21 cellular contexts compared by ENCODE assay signal in the genomic region with DNA sequence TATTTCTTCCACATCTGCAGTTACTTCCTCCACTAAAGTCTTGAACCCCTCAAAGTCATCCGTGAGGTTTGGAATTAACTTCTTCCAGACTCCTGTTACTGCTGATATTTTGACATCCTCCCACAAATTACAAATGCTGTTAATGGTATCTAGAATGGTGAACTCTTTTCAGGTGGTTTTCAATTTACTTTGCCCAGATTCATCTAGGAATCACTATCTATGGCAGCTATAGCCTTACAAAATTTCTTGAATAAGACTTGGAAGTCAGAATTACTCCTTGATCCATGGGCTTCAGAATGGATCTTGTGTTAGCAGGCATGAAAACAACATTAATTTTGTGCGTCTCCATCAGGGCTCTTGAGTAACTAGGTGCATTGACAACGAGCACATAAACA. TPM values are rescaled to one million over a fixed set of nuclear protein-coding genes. Genes with fewer than 3 reads are reported as not detected.
DNase-seq lines count a peak whose midpoint lies in the region; ATAC-seq, FAIRE-seq and TF ChIP-seq lines count a peak whose summit lies in the region.
"Had no signal": no experiment of that assay in that cellular context is flagged by ENCODE, and none has a peak within 500 bp of the region (broad histone marks: within the 10 kb centered on the region; RNA-seq: fewer than 3 reads in every experiment).

No MANE protein-coding gene starts in this region.

- DNase-seq in A549 (ENCODE audit: low read depth in 1 of 2, low spot score in 1 of 2) = no peak
- DNase-seq in esophagus squamous epithelium (lab: John Stamatoyannopoulos, UW) = no peak
- DNase-seq in smooth muscle cell (lab: John Stamatoyannopoulos, UW; ENCODE audit: unreplicated experiment) = no peak
- DNase-seq in kidney tubule cell (ENCODE audit: low spot score) = no peak
- no peak for DNase-seq in HK-2 (ENCODE audit: unreplicated experiment)
- no peak for DNase-seq in SKM-1 treated with dmso at 0.1 percent for 144 hours (lab: John Stamatoyannopoulos, UW; ENCODE audit: unreplicated experiment)
- DNase-seq in Kasumi-1 (lab: John Stamatoyannopoulos, UW) = no peak
- DNase-seq: activated B cell treated with CpG ODN at 0.5 μM for 24 hours; activated CD4-positive, alpha-beta memory T cell treated with anti-CD3 and anti-CD28 coated beads, Interleukin-2, amount 10 ng/mL, durations not matched to agents 7 days and 5 days; activated naive CD4-positive, alpha-beta T cell; CD4-positive, alpha-beta T cell; DMS153; kidney glomerular epithelial cell; NCI-H1694; NCI-H82; nephron progenitor cell; posterior cingulate gyrus; SJCRH30 had no signal

- H3K36me3 ChIP-seq in KOPT-K1 (ENCODE audit: insufficient read depth, low read length) (no peaks in the 10 kb centered on the region), esophagus squamous epithelium (no peaks in the 10 kb centered on the region), smooth muscle cell (ENCODE audit: low read depth) (no peaks in the 10 kb centered on the region)
- H3K36me3 ChIP-seq: gastroesophageal sphincter, SJCRH30 had no signal

- H3K79me2 ChIP-seq in smooth muscle cell (ENCODE audit: low read depth) = peaks cover 90% of the 10 kb centered on the region

- intact Hi-C loops in esophagus squamous epithelium (cut with DNase I) = no loop called here

- POLR2A ChIA-PET in A549 (lab: Yijun Ruan, JAX) = no interaction called here

- FAIRE-seq in A549 (lab: Jason Lieb, UNC) = no peak
- FAIRE-seq: G401.6 had no signal

- TF ChIP-seq EP300 in A549 (IDR thresholded peaks at IDR 0.05) = no peak

- peaks cover 70% of the 10 kb centered on the region for H4K20me1 ChIP-seq in smooth muscle cell (ENCODE audit: low read depth)

- TF ChIP-seq POLR2A in A549 (IDR thresholded peaks at IDR 0.05; ENCODE audit: low read length) (no peak), esophagus squamous epithelium (IDR thresholded peaks at IDR 0.05) (no peak)

- H3K4me2 ChIP-seq in A549 (peak overlapping the region; percentile 75), smooth muscle cell (peak overlapping the region; percentile 74)

- TF ChIP-seq CTCF in A549 (IDR thresholded peaks at IDR 0.05) = no peak
- no peak for TF ChIP-seq CTCF in esophagus squamous epithelium (IDR thresholded peaks at IDR 0.05)
- TF ChIP-seq CTCF in smooth muscle cell (IDR thresholded peaks at IDR 0.05; ENCODE audit: borderline replicate concordance, insufficient read depth, poor library complexity, severe bottlenecking) = no peak

- no peak for ATAC-seq in A549
- ATAC-seq: gastroesophageal sphincter had no signal

- H3K4me1 ChIP-seq in A549 (peaks cover 95% of the 10 kb centered on the region), esophagus squamous epithelium (peaks cover 26 to 96% (median 60%) of the 10 kb centered on the region in 3 donors), smooth muscle cell (ENCODE audit: low read depth) (peaks cover 33% of the 10 kb centered on the region)
- H3K4me1 ChIP-seq: SJCRH30 had no signal

- H3K27me3 ChIP-seq in esophagus squamous epithelium = no peaks in the 10 kb centered on the region
- H3K27me3 ChIP-seq in smooth muscle cell (ENCODE audit: low read depth) = no peaks in the 10 kb centered on the region
- H3K27me3 ChIP-seq: gastroesophageal sphincter, SJCRH30 had no signal

- no peaks in the 10 kb centered on the region for H3K9me3 ChIP-seq in A549
- no peaks in the 10 kb centered on the region for H3K9me3 ChIP-seq in KOPT-K1 (ENCODE audit: insufficient read depth, low read length, poor library complexity, severe bottlenecking)
- H3K9me3 ChIP-seq in esophagus squamous epithelium = no peaks in the 10 kb centered on the region
- H3K9me3 ChIP-seq in smooth muscle cell (replicated peaks; ENCODE audit: low read depth) = no peaks in the 10 kb centered on the region
- H3K9me3 ChIP-seq: gastroesophageal sphincter, SJCRH30 had no signal

- peaks cover 36% of the 10 kb centered on the region for H3F3A ChIP-seq in smooth muscle cell (ENCODE audit: low read depth)

- no peak for TF ChIP-seq RAD21 in A549 (conservative IDR thresholded peaks at IDR 0.05 in 1 of 2, IDR thresholded peaks at IDR 0.05 in 1 of 2)

- WGBS in A549 (ENCODE audit: missing lambda C conversion rate) = 94% methylated on average over 3 of the region's 3 CpGs
- WGBS in esophagus squamous epithelium, 2 donors = 77 to 89% methylated on average over 3 of the region's 3 CpGs
- WGBS in smooth muscle cell (ENCODE audit: low lambda C conversion rate) = 79% methylated on average over 3 of the region's 3 CpGs

- H3K4me3 ChIP-seq in A549 = no peak overlapping the region
- no peak overlapping the region for H3K4me3 ChIP-seq in esophagus squamous epithelium
- H3K4me3 ChIP-seq in smooth muscle cell = no peak overlapping the region
- H3K4me3 ChIP-seq: gastroesophageal sphincter, SJCRH30 had no signal

- no peak overlapping the region for H3K9ac ChIP-seq in smooth muscle cell (ENCODE audit: low read depth)

- peak overlapping the region; percentile 85 to 92 for H3K27ac ChIP-seq in A549
- H3K27ac ChIP-seq in KOPT-K1 (ENCODE audit: low read depth, low read length, poor library complexity, severe bottlenecking) = peak overlapping the region; percentile 28
- H3K27ac ChIP-seq in esophagus squamous epithelium = peak overlapping the region in 3 of 4 donors; percentile 83 to 92 (median 88)
- H3K27ac ChIP-seq in smooth muscle cell (ENCODE audit: low read depth) = peak overlapping the region; percentile 92
- H3K27ac ChIP-seq: SJCRH30 had no signal

- H2AFZ ChIP-seq in smooth muscle cell (ENCODE audit: low read depth) = no peak overlapping the region

- CTCF ChIA-PET in A549 (lab: Yijun Ruan, JAX) = interaction anchor here (0.7 to 7.2 kb wide), 5 partner anchors 11 to 68 kb away, joined by 3 to 45 read pairs (median 5); a partner anchor contains a TSS

TF ChIP-seq in A549, 52 proteins besides CTCF, POLR2A, EP300 and RAD21 (continues in another document):
- TF ChIP-seq GATA3 (IDR thresholded peaks at IDR 0.05; ENCODE audit: borderline replicate concordance) = no peak
- TF ChIP-seq RARB (CRISPR knock-in tag; IDR thresholded peaks at IDR 0.05) = no peak
- no peak for TF ChIP-seq HDAC2 (IDR thresholded peaks at IDR 0.05)
- TF ChIP-seq, protein P1, sequence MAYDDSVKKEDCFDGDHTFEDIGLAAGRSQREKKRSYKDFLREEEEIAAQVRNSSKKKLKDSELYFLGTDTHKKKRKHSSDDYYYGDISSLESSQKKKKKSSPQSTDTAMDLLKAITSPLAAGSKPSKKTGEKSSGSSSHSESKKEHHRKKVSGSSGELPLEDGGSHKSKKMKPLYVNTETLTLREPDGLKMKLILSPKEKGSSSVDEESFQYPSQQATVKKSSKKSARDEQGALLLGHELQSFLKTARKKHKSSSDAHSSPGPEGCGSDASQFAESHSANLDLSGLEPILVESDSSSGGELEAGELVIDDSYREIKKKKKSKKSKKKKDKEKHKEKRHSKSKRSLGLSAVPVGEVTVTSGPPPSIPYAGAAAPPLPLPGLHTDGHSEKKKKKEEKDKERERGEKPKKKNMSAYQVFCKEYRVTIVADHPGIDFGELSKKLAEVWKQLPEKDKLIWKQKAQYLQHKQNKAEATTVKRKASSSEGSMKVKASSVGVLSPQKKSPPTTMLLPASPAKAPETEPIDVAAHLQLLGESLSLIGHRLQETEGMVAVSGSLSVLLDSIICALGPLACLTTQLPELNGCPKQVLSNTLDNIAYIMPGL (CRISPR knock-in tag; IDR thresholded peaks at IDR 0.05; ENCODE audit: borderline replicate concordance) = no peak
- TF ChIP-seq, protein P2, sequence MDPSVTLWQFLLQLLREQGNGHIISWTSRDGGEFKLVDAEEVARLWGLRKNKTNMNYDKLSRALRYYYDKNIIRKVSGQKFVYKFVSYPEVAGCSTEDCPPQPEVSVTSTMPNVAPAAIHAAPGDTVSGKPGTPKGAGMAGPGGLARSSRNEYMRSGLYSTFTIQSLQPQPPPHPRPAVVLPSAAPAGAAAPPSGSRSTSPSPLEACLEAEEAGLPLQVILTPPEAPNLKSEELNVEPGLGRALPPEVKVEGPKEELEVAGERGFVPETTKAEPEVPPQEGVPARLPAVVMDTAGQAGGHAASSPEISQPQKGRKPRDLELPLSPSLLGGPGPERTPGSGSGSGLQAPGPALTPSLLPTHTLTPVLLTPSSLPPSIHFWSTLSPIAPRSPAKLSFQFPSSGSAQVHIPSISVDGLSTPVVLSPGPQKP (IDR thresholded peaks at IDR 0.05; ENCODE audit: low read depth, low read length) = no peak
- TF ChIP-seq, protein P3, sequence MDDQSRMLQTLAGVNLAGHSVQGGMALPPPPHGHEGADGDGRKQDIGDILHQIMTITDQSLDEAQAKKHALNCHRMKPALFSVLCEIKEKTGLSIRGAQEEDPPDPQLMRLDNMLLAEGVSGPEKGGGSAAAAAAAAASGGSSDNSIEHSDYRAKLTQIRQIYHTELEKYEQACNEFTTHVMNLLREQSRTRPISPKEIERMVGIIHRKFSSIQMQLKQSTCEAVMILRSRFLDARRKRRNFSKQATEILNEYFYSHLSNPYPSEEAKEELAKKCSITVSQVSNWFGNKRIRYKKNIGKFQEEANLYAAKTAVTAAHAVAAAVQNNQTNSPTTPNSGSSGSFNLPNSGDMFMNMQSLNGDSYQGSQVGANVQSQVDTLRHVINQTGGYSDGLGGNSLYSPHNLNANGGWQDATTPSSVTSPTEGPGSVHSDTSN (IDR thresholded peaks at IDR 0.05) = no peak
- TF ChIP-seq SMC3 (IDR thresholded peaks at IDR 0.05) = no peak
- TF ChIP-seq BHLHE40 (IDR thresholded peaks at IDR 0.05; ENCODE audit: low read depth, low read length) = no peak
- no peak for TF ChIP-seq ZNF302 (CRISPR knock-in tag; IDR thresholded peaks at IDR 0.05)
- TF ChIP-seq, protein P4, sequence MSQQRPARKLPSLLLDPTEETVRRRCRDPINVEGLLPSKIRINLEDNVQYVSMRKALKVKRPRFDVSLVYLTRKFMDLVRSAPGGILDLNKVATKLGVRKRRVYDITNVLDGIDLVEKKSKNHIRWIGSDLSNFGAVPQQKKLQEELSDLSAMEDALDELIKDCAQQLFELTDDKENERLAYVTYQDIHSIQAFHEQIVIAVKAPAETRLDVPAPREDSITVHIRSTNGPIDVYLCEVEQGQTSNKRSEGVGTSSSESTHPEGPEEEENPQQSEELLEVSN (IDR thresholded peaks at IDR 0.05; ENCODE audit: borderline replicate concordance, low read depth) = no peak
- no peak for TF ChIP-seq ZFP36 (IDR thresholded peaks at IDR 0.05; ENCODE audit: borderline replicate concordance, partially characterized antibody)
- TF ChIP-seq TFCP2L1 (CRISPR knock-in tag; IDR thresholded peaks at IDR 0.05) = no peak

RNA-seq across cellular contexts. Expression of a gene that starts 19.9 kb away (rescaled TPM):
- 143 and 150 TPM in 2 replicates for polyA plus RNA-seq in A549 (2011; rRNA removed)
- 60.3 and 78.5 TPM in 2 replicates for polyA plus RNA-seq in A549 (2012; cell fraction: cytosol; rRNA removed)
- 106 and 115 TPM in 2 replicates for polyA plus RNA-seq in A549 (2012; cell fraction: nucleus; rRNA removed)
- 111 to 128 TPM (median 122 TPM) in 3 replicates for polyA plus RNA-seq in A549 (2017; fragmentation: RNase III; extraction: RNeasy Plus Mini Kit Qiagen cat#74134 plus additional on column Dnase treatment)
- 174 and 229 TPM in 2 replicates for polyA minus RNA-seq in A549 (2011; rRNA and poly(A)+ RNA removed)
- 100 to 1,000 TPM in 2 of 4 donors, 10 to 100 TPM in 2; 86.7 to 151 (median 105) TPM for total RNA-seq in esophagus squamous epithelium
- 57.5 and 91.6 TPM in 2 replicates for total RNA-seq in smooth muscle cell
- 31.7 and 61.5 TPM in 2 replicates for polyA plus RNA-seq in smooth muscle cell

Comparison
In these comparisons a context has a peak if more than half of its experiments do, and no peak if none do; other contexts are left out.
1. H3K27ac ChIP-seq: peak in every context shown above with its lines; median percentile 92 in smooth muscle cell; 88 in A549; 88 in esophagus squamous epithelium; 28 in KOPT-K1.